Comparison of ENCODE assay signal across 8 cellular contexts in genomic region chr7:116672596-116673503, GRCh38. TPM values are rescaled to one million over a fixed set of nuclear protein-coding genes. Genes with fewer than 3 reads are reported as not detected.
DNase-seq lines count a peak whose midpoint lies in the region; ATAC-seq and TF ChIP-seq lines count a peak whose summit lies in the region.

No MANE protein-coding gene starts in this region.

- peak overlapping the region; percentile 34 for H2AFZ ChIP-seq in H9 (ENCODE audit: low read length)
- peak overlapping the region; percentile 92 for H2AFZ ChIP-seq in neural progenitor cell (replicated peaks)

- H3K9me3 Mint-ChIP-seq in H9 (no peaks in the 10 kb centered on the region), neural progenitor cell (no peaks in the 10 kb centered on the region)

- no peaks in the 10 kb centered on the region for H3K79me1 ChIP-seq in H9 (ENCODE audit: insufficient read depth, low read depth, low read length, poor library complexity, severe bottlenecking)

- H4K5ac ChIP-seq in H9 (ENCODE audit: insufficient read length, low read depth, low read length) = peak overlapping the region; percentile 14

- H3K4me3 ChIP-seq in SJCRH30 (peak overlapping the region; percentile 80), fibroblast of pulmonary artery (replicated peaks; ENCODE audit: low read depth, low read length) (peak overlapping the region; percentile 69), neural progenitor cell (peak overlapping the region; percentile 60)

- H3K56ac ChIP-seq in H9 (ENCODE audit: insufficient read length, low read depth, low read length) = no peak overlapping the region

- ATAC-seq in HG03039 (IDR thresholded peaks at IDR 0.05; ENCODE audit: unreplicated experiment) = no peak

- H3K23me2 ChIP-seq in H9 (ENCODE audit: insufficient read length, low read depth, low read length, poor library complexity, severe bottlenecking) = peaks cover 13% of the 10 kb centered on the region

- H3K27ac ChIP-seq in H9 (ENCODE audit: insufficient read length, low read depth, low read length) = no peak overlapping the region
- peak overlapping the region; percentile 97 for H3K27ac ChIP-seq in SJCRH30
- H3K27ac ChIP-seq in neural progenitor cell = no peak overlapping the region

- H3K9ac ChIP-seq in H9 (ENCODE audit: extremely low read depth, insufficient read length, low read length) (peak overlapping the region; percentile 60), neural progenitor cell (no peak overlapping the region)

- no CpG with 5 or more reads among the region's 24 CpGs for WGBS in H9 (ENCODE audit: extremely low coverage, insufficient read length, low lambda C conversion rate)

- DNase-seq in H9 (peak; percentile 37), SJCRH30 (peak; percentile 70 to 79), fibroblast of pulmonary artery (ENCODE audit: low read depth) (peak; percentile 13), neural progenitor cell (ENCODE audit: low spot score) (peak; percentile 42), NCI-H2107 (lab: John Stamatoyannopoulos, UW) (no peak), COLO829 (ENCODE audit: low spot score) (no peak)
- DNase-seq in NK-92 treated with Interleukin-12 subunit alpha and Interleukin-12 subunit beta, amount 100 ng/mL, for 24 hours (lab: John Stamatoyannopoulos, UW) = no peak

- H2BK12ac ChIP-seq in H9 (ENCODE audit: insufficient read length, low read depth, low read length) = no peak overlapping the region

- H3K4me1 ChIP-seq in H9 (ENCODE audit: insufficient read depth, low read length) (no peaks in the 10 kb centered on the region), SJCRH30 (peaks cover 22% of the 10 kb centered on the region), neural progenitor cell (peaks cover 6% of the 10 kb centered on the region)

- H3T11ph ChIP-seq in H9 (ENCODE audit: low read length) = no peak overlapping the region

- H3K4me3 Mint-ChIP-seq in H9 (peak overlapping the region; percentile 79 to 93), neural progenitor cell (peak overlapping the region; percentile 86)

- H3K4ac ChIP-seq in H9 (ENCODE audit: low read depth, low read length) = no peak overlapping the region

- H2BK5ac ChIP-seq in H9 (ENCODE audit: insufficient read length, low read length) = no peak overlapping the region

- no peak overlapping the region for H4K8ac ChIP-seq in H9 (replicated peaks; ENCODE audit: insufficient read length, low read depth, low read length)

- peak overlapping the region; percentile 27 for H3K14ac ChIP-seq in H9 (ENCODE audit: insufficient read depth, low read length)

- H2BK15ac ChIP-seq in H9 (ENCODE audit: low read depth, low read length) = no peak overlapping the region

- H4K91ac ChIP-seq in H9 (ENCODE audit: insufficient read length, low read depth, low read length) = no peak overlapping the region

- H3F3A ChIP-seq in neural progenitor cell (ENCODE audit: low read depth) = no peaks in the 10 kb centered on the region

- H3K27me3 Mint-ChIP-seq in H9 (ENCODE audit: low read depth) (peaks cover 36% of the 10 kb centered on the region), neural progenitor cell (ENCODE audit: insufficient read depth, low read depth) (peaks cover 23% of the 10 kb centered on the region)

- TF ChIP-seq CTCF in H9 (conservative IDR thresholded peaks at IDR 0.05) (no peak), fibroblast of pulmonary artery (IDR thresholded peaks at IDR 0.05; ENCODE audit: low read length, missing control alignments) (no peak), neural progenitor cell (IDR thresholded peaks at IDR 0.05) (no peak)

- peaks cover 23 to 25% of the 10 kb centered on the region in 2 experiments for H3K4me1 Mint-ChIP-seq in H9
- H3K4me1 Mint-ChIP-seq in neural progenitor cell = peaks cover 13% of the 10 kb centered on the region

- H3K36me3 Mint-ChIP-seq in H9 (ENCODE audit: insufficient read depth in 1 of 3, low read depth in 3 of 3) = no peaks in the 10 kb centered on the region
- H3K36me3 Mint-ChIP-seq in neural progenitor cell = no peaks in the 10 kb centered on the region

- H3K27me3 ChIP-seq in H9 (ENCODE audit: insufficient read depth, low read length) = no peaks in the 10 kb centered on the region; the same call in 1 of the 2 replicates
- H3K27me3 ChIP-seq in SJCRH30 = no peaks in the 10 kb centered on the region
- H3K27me3 ChIP-seq in neural progenitor cell = peaks cover 45% of the 10 kb centered on the region

- no peak overlapping the region for H3K23ac ChIP-seq in H9 (ENCODE audit: insufficient read length, low read depth, low read length)

- H3K4me2 ChIP-seq in H9 (ENCODE audit: insufficient read depth, insufficient read length, low read length) (peak overlapping the region; percentile 96), neural progenitor cell (peak overlapping the region; percentile 96)

- H2BK20ac ChIP-seq in H9 (ENCODE audit: low read depth, low read length, poor library complexity, severe bottlenecking) = no peak overlapping the region

- H3K27ac Mint-ChIP-seq in H9 (peak overlapping the region in 2 of 3 experiments; percentile 14 to 34; a peak in 1 of 7 replicates), neural progenitor cell (no peak overlapping the region)

- H3K79me2 ChIP-seq in H9 (ENCODE audit: insufficient read depth, low read length) = no peaks in the 10 kb centered on the region
- no peaks in the 10 kb centered on the region for H3K79me2 ChIP-seq in neural progenitor cell (ENCODE audit: low read depth)

- H4K20me1 ChIP-seq in H9 (ENCODE audit: control insufficient read depth, insufficient read depth, insufficient read length) (no peaks in the 10 kb centered on the region), neural progenitor cell (ENCODE audit: low read depth) (no peaks in the 10 kb centered on the region)

- H3K9me3 ChIP-seq in H9 (ENCODE audit: control insufficient read depth, low read depth, low read length) = no peaks in the 10 kb centered on the region
- no peaks in the 10 kb centered on the region for H3K9me3 ChIP-seq in SJCRH30 (replicated peaks)
- H3K9me3 ChIP-seq in neural progenitor cell (ENCODE audit: low read depth) = no peaks in the 10 kb centered on the region

- H3K36me3 ChIP-seq in SJCRH30 (no peaks in the 10 kb centered on the region), neural progenitor cell (no peaks in the 10 kb centered on the region)

- H2AK5ac ChIP-seq in H9 (ENCODE audit: insufficient read length, low read length) = no peak overlapping the region

- peak overlapping the region; percentile 69 for H3K18ac ChIP-seq in H9 (ENCODE audit: insufficient read length, low read depth, low read length)

- no peak overlapping the region for H2BK120ac ChIP-seq in H9 (ENCODE audit: low read depth, low read length, poor library complexity, severe bottlenecking)

RNA-seq across cellular contexts. Expression of gene MET, which starts 0.9 kb away (rescaled TPM):
- total RNA-seq in H9 (2021) (5.0 and 5.5 TPM in 2 replicates), neural progenitor cell (ENCODE audit: low replicate concordance) (7.0 and 8.4 TPM in 2 replicates)
- 121 and 129 TPM in 2 replicates for total RNA-seq in SJCRH30 (2014; rRNA removed; shearing (Covaris generic))

Comparison
In these comparisons a context has a peak if more than half of its experiments do, and no peak if none do; other contexts are left out.
1. DNase-seq: peak in H9 (single experiment), SJCRH30 (2 of 2), fibroblast of pulmonary artery (single experiment) and neural progenitor cell (single experiment); none in NCI-H2107 (single experiment), NK-92 treated with Interleukin-12 subunit alpha and Interleukin-12 subunit beta, amount 100 ng/mL, for 24 hours (single experiment) and COLO829 (single experiment).
2. RNA of gene MET, which starts 0.9 kb away (total RNA-seq): 121 to 129 TPM in SJCRH30; 7.0 to 8.4 TPM in neural progenitor cell and 5.0 to 5.5 TPM in H9; every median in the first group is over 10 times any median in the second.
3. Peak in every context shown above with its lines, with median percentiles within 50 percentile points of each other: H3K4me3 ChIP-seq.